10 cellular contexts compared by ENCODE assay signal in genomic region chr1:31548518-31548898, GRCh38. TPM values are rescaled to one million over a fixed set of nuclear protein-coding genes. Genes with fewer than 3 reads are reported as not detected.
DNase-seq lines count a peak whose midpoint lies in the region; ATAC-seq and TF ChIP-seq lines count a peak whose summit lies in the region.
"Had no signal": no experiment of that assay in that cellular context is flagged by ENCODE, and none has a peak within 500 bp of the region (broad histone marks: within the 10 kb centered on the region; RNA-seq: fewer than 3 reads in every experiment).

No MANE protein-coding gene starts in this region.

- H3K4me1 ChIP-seq in endodermal cell (ENCODE audit: control insufficient read depth, insufficient read depth, low read length) = no peaks in the 10 kb centered on the region

- H3K4me1 Mint-ChIP-seq in endodermal cell (peaks cover 5% of the 10 kb centered on the region), nephron progenitor cell (peaks cover 18% of the 10 kb centered on the region)

- DNase-seq in endodermal cell = no peak
- peak; percentile 27 for DNase-seq in nephron progenitor cell
- no peak for DNase-seq in G401 (ENCODE audit: low spot score)
- DNase-seq in stimulated activated CD4-positive, alpha-beta T cell treated with anti-CD3 and anti-CD28 coated beads, Interleukin-2, amount 100 ng/mL, for 48 hours = no peak
- DNase-seq in cerebellum (ENCODE audit: low spot score) = no peak

- ATAC-seq in GM18498 (IDR thresholded peaks at IDR 0.05; ENCODE audit: unreplicated experiment) (peak; percentile 10), HG03378 (IDR thresholded peaks at IDR 0.05; ENCODE audit: unreplicated experiment) (peak; percentile 8), HG02588 (IDR thresholded peaks at IDR 0.05; ENCODE audit: unreplicated experiment) (no peak)

- no peaks in the 10 kb centered on the region for H3K9me3 ChIP-seq in endodermal cell (ENCODE audit: control insufficient read depth, low read length)

- H3K36me3 ChIP-seq in endodermal cell (ENCODE audit: control insufficient read depth, insufficient read depth, low read length) = no peaks in the 10 kb centered on the region

- H3K27ac ChIP-seq in endodermal cell (ENCODE audit: low read depth, low read length) = no peak overlapping the region

- in situ Hi-C loops in G401 (cut with HindIII; ENCODE audit: low sequenced_read_pairs) = no loop called here

- no peaks in the 10 kb centered on the region for H3K9me3 Mint-ChIP-seq in endodermal cell
- H3K9me3 Mint-ChIP-seq in nephron progenitor cell = peaks cover 6% of the 10 kb centered on the region
- H3K9me3 Mint-ChIP-seq: dendritic cell treated with granulocyte-macrophage colony-stimulating factor and Interleukin-4, amounts not matched to agents 40 ng/mL and 50 ng/mL, for 4 days had no signal

- no peaks in the 10 kb centered on the region for H3K27me3 ChIP-seq in endodermal cell (ENCODE audit: control insufficient read depth, insufficient read depth, low read length, poor library complexity, severe bottlenecking)

- H3K9ac ChIP-seq in endodermal cell (ENCODE audit: extremely low read depth, low read length, poor library complexity, severe bottlenecking) = no peak overlapping the region

- H3K27me3 Mint-ChIP-seq in endodermal cell (ENCODE audit: insufficient read depth) = no peaks in the 10 kb centered on the region
- H3K27me3 Mint-ChIP-seq in nephron progenitor cell (ENCODE audit: low read depth, poor library complexity) = no peaks in the 10 kb centered on the region
- H3K27me3 Mint-ChIP-seq: dendritic cell treated with granulocyte-macrophage colony-stimulating factor and Interleukin-4, amounts not matched to agents 40 ng/mL and 50 ng/mL, for 4 days had no signal

- no peak overlapping the region for H3K27ac Mint-ChIP-seq in endodermal cell
- no peak overlapping the region for H3K27ac Mint-ChIP-seq in nephron progenitor cell

- H3K4me3 Mint-ChIP-seq in endodermal cell (peak overlapping the region; percentile 59), nephron progenitor cell (peak overlapping the region; percentile 79)

- H3K4me3 ChIP-seq in endodermal cell (ENCODE audit: low read length) = no peak overlapping the region

- no peak for TF ChIP-seq CTCF in endodermal cell (conservative IDR thresholded peaks at IDR 0.05)
- no peak for TF ChIP-seq CTCF in nephron progenitor cell (IDR thresholded peaks at IDR 0.05)

- no peaks in the 10 kb centered on the region for H3K36me3 Mint-ChIP-seq in endodermal cell (ENCODE audit: low read depth)
- no peaks in the 10 kb centered on the region for H3K36me3 Mint-ChIP-seq in nephron progenitor cell (ENCODE audit: low read depth)

- 70 to 81% methylated on average over 7 to 12 of the region's 12 CpGs for whole genome bisulfite sequencing in endodermal cell (ENCODE audit: insufficient coverage in 1 of 2, insufficient read length in 1 of 2), 2 experiments

RNA-seq across cellular contexts. Expression of gene TINAGL1, which starts 27.8 kb away (rescaled TPM):
- total RNA-seq in endodermal cell (1 to 10 TPM; 3.0 to 3.4 TPM), cerebellum (4.5 TPM)
- 1.0 TPM for polyA plus RNA-seq in endodermal cell (2013, experiment 1 of 2)
- polyA plus RNA-seq in endodermal cell (2013, experiment 2 of 2) = 0.70 TPM
- 61.7 and 64.3 TPM in 2 replicates for total RNA-seq in G401 (2014; rRNA removed; shearing (Covaris generic))
- total RNA-seq: mononuclear cell had no signal

Comparison
In these comparisons a context has a peak if more than half of its experiments do, and no peak if none do; other contexts are left out.
1. RNA of gene TINAGL1, which starts 27.8 kb away (total RNA-seq): 61.7 to 64.3 TPM in G401; 4.5 TPM in cerebellum (single experiment) and 3.0 to 3.4 TPM in endodermal cell; every median in the first group is over 10 times any median in the second.